12 cellular contexts compared by ENCODE assay signal in the genomic region with DNA sequence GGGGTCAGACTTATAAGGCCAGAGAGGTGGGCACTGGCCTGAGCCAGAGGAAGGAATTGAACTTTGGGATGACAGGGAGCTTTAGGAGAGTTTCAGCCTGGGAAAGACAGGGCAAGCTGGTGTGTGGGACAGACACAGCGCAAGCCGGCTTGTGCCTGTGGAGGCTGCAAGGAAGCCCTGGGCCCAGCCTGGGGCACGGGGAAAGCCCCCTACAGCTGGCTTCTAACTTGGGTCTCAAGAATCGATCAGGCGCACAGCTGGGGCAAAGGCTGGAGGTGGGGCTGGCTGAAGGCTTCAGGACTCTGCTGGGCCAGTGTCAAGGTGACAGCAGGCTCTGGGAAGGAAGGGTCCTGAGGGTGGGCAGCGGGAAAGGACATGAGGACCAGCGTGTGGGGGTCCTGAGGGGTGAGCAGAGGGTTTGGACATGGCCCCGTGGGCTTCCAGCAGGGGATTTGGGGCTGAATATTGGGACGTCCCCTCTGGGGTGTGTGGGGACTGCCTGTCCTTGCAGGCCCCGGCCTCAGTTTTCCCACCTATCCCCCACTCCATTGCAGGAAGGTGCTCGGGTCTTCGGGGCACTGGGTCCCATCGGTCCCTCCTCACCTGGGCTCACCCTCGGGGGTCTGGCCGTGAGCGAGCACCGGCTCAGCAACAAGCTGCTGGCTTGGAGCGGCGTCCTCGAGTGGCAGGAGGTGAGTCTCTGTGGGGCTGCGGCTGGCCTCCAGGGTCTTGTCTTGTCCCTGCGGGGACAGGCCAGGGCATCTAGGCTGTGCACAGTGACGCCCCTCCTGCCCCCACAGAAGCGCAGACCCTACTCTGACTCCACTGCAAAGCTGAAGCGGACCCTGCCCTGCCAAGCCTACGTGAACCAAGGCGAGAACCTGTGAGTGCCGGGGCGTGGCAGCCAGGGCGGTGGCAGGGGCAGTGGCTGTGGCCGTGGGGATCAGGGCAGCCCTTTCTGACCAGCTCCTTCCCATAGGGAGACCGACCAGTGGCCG. TPM values are rescaled to one million over a fixed set of nuclear protein-coding genes. Genes with fewer than 3 reads are reported as not detected.
A peak's percentile ranks its signal among the peaks of the same experiment; 100 is the strongest.
DNase-seq lines count a peak whose midpoint lies in the region; ATAC-seq and TF ChIP-seq lines count a peak whose summit lies in the region.
"Had no signal": no experiment of that assay in that cellular context is flagged by ENCODE, and none has a peak within 500 bp of the region (broad histone marks: within the 10 kb centered on the region; RNA-seq: fewer than 3 reads in every experiment).

No MANE protein-coding gene starts in this region.

- peaks cover 17 to 20% of the 10 kb centered on the region in 2 donors for H3K4me1 Mint-ChIP-seq in natural killer cell treated with Interleukin-12 subunit alpha and Interleukin-12 subunit beta and Interleukin-15 and Interleukin-18, amount 100 ng/mL, for 72 hours (ENCODE audit: low read depth in 2 of 2)
- peaks cover 17 to 23% of the 10 kb centered on the region in 2 donors for H3K4me1 Mint-ChIP-seq in natural killer cell

- H3K27me3 Mint-ChIP-seq in natural killer cell treated with Interleukin-12 subunit alpha and Interleukin-12 subunit beta and Interleukin-15 and Interleukin-18, amount 100 ng/mL, for 72 hours: no peaks in the 10 kb centered on the region
- H3K27me3 Mint-ChIP-seq in natural killer cell (ENCODE audit: low read depth in 2 of 2): no peaks in the 10 kb centered on the region

- H3K4me1 ChIP-seq in mucosa of descending colon (ENCODE audit: low read depth): peaks cover 14% of the 10 kb centered on the region

- H3K9me3 ChIP-seq in mucosa of descending colon: no peaks in the 10 kb centered on the region
- H3K9me3 ChIP-seq: Peyer's patch had no signal

- no peak overlapping the region for H3K4me3 ChIP-seq in mucosa of descending colon
- H3K4me3 ChIP-seq: coronary artery, Peyer's patch had no signal

- DNase-seq in natural killer cell treated with Interleukin-12 subunit alpha and Interleukin-12 subunit beta and Interleukin-15 and Interleukin-18, amount 100 ng/mL, for 72 hours (ENCODE audit: low spot score): no peak
- DNase-seq in natural killer cell (no peak), mucosa of descending colon (peak in 2 of 3 donors; percentile 39 to 52), GM19238 (ENCODE audit: insufficient read length, low spot score) (no peak), NCI-H2171 treated with DMSO at 0.1 percent for 48 hours (lab: John Stamatoyannopoulos, UW) (no peak), GM20000 (ENCODE audit: low spot score) (no peak)
- DNase-seq in activated CD8-positive, alpha-beta memory T cell treated with anti-CD3 and anti-CD28 coated beads, Interleukin-2, amount 50 U/mL, for 48 hours: peak; percentile 54
- DNase-seq: activated gamma-delta T cell, foreskin melanocyte had no signal

- no peaks in the 10 kb centered on the region for H3K36me3 ChIP-seq in mucosa of descending colon (ENCODE audit: low read depth)

- peaks cover 2% of the 10 kb centered on the region for H3K36me3 Mint-ChIP-seq in natural killer cell treated with Interleukin-12 subunit alpha and Interleukin-12 subunit beta and Interleukin-15 and Interleukin-18, amount 100 ng/mL, for 72 hours
- H3K36me3 Mint-ChIP-seq in natural killer cell: no peaks in the 10 kb centered on the region

- H3K9me3 Mint-ChIP-seq in natural killer cell treated with Interleukin-12 subunit alpha and Interleukin-12 subunit beta and Interleukin-15 and Interleukin-18, amount 100 ng/mL, for 72 hours: peaks cover under 1% of the 10 kb centered on the region
- no peaks in the 10 kb centered on the region for H3K9me3 Mint-ChIP-seq in natural killer cell

- TF ChIP-seq CTCF in natural killer cell (IDR thresholded peaks at IDR 0.05) (no peak), mucosa of descending colon (IDR thresholded peaks at IDR 0.05) (no peak), GM20000 (IDR thresholded peaks at IDR 0.05; ENCODE audit: extremely low read depth, missing control alignments) (no peak)

- intact Hi-C loops in natural killer cell (cut with micrococcal nuclease) (loop anchor here (2.0 kb wide), 1 partner anchor 13 kb away; the partner anchor contains the start of gene PNKP), mucosa of descending colon (cut with DNase I, micrococcal nuclease) (no loop called here)

- H3K4me3 Mint-ChIP-seq in natural killer cell treated with Interleukin-12 subunit alpha and Interleukin-12 subunit beta and Interleukin-15 and Interleukin-18, amount 100 ng/mL, for 72 hours: peak overlapping the region; percentile 21
- H3K4me3 Mint-ChIP-seq in natural killer cell: no peak overlapping the region

- ATAC-seq in natural killer cell treated with Interleukin-12 subunit alpha and Interleukin-12 subunit beta and Interleukin-15 and Interleukin-18, amount 100 ng/mL, for 72 hours: no peak
- ATAC-seq in natural killer cell (no peak), mucosa of descending colon (no peak), HG03432 (IDR thresholded peaks at IDR 0.05; ENCODE audit: unreplicated experiment) (no peak)

- H3K27ac Mint-ChIP-seq in natural killer cell treated with Interleukin-12 subunit alpha and Interleukin-12 subunit beta and Interleukin-15 and Interleukin-18, amount 100 ng/mL, for 72 hours: peak overlapping the region in 1 of 2 donors; percentile 53
- peak overlapping the region in 1 of 2 donors; percentile 38 for H3K27ac Mint-ChIP-seq in natural killer cell

RNA-seq across cellular contexts. Expression of gene PTOV1, which starts 3.2 kb away (rescaled TPM):
- total RNA-seq in natural killer cell treated with Interleukin-12 subunit alpha and Interleukin-12 subunit beta and Interleukin-15 and Interleukin-18, amount 100 ng/mL, for 72 hours: 10 to 100 TPM; 64.6 to 78.0 TPM
- total RNA-seq in natural killer cell: 100 to 1,000 TPM; 116 to 132 (median 128) TPM
- 100 to 1,000 TPM in 2 of 3 donors, 10 to 100 TPM in 1; 92.8 to 171 (median 107) TPM for total RNA-seq in mucosa of descending colon

RNA-seq across cellular contexts. Expression of gene PNKP, which starts 13.2 kb away (rescaled TPM):
- total RNA-seq in natural killer cell treated with Interleukin-12 subunit alpha and Interleukin-12 subunit beta and Interleukin-15 and Interleukin-18, amount 100 ng/mL, for 72 hours: 100 to 1,000 TPM; 146 to 205 TPM
- 100 to 1,000 TPM; 228 to 253 (median 243) TPM for total RNA-seq in natural killer cell
- total RNA-seq in mucosa of descending colon: 100 to 1,000 TPM in 2 of 3 donors, 10 to 100 TPM in 1; 84.3 to 114 (median 111) TPM

RNA-seq across cellular contexts. Expression of gene AKT1S1, which starts 23.0 kb away (rescaled TPM):
- 10 to 100 TPM; 16.8 to 32.1 TPM for total RNA-seq in natural killer cell treated with Interleukin-12 subunit alpha and Interleukin-12 subunit beta and Interleukin-15 and Interleukin-18, amount 100 ng/mL, for 72 hours
- 10 to 100 TPM; 12.8 to 17.8 (median 16.1) TPM for total RNA-seq in natural killer cell
- total RNA-seq in mucosa of descending colon: 10 to 100 TPM; 38.8 to 44.0 (median 42.3) TPM

RNA-seq across cellular contexts. Expression of gene TBC1D17, which starts 23.4 kb away (rescaled TPM):
- 10 to 100 TPM; 26.0 to 34.0 TPM for total RNA-seq in natural killer cell treated with Interleukin-12 subunit alpha and Interleukin-12 subunit beta and Interleukin-15 and Interleukin-18, amount 100 ng/mL, for 72 hours
- 10 to 100 TPM; 45.8 to 59.7 (median 54.4) TPM for total RNA-seq in natural killer cell
- total RNA-seq in mucosa of descending colon: 10 to 100 TPM; 33.7 to 55.7 (median 45.1) TPM

RNA-seq across cellular contexts. Expression of gene MED25, which starts 36.1 kb away (rescaled TPM):
- 10 to 100 TPM; 48.0 to 64.6 TPM for total RNA-seq in natural killer cell treated with Interleukin-12 subunit alpha and Interleukin-12 subunit beta and Interleukin-15 and Interleukin-18, amount 100 ng/mL, for 72 hours
- total RNA-seq in natural killer cell (100 to 1,000 TPM in 1 of 3 donors, 10 to 100 TPM in 2; 64.2 to 132 (median 69.5) TPM), mucosa of descending colon (10 to 100 TPM; 54.7 to 57.4 (median 55.2) TPM)

Comparison
In these comparisons a context has a peak if more than half of its experiments do, and no peak if none do; other contexts are left out.
1. DNase-seq: peak in activated CD8-positive, alpha-beta memory T cell treated with anti-CD3 and anti-CD28 coated beads, Interleukin-2, amount 50 U/mL, for 48 hours (single experiment) and mucosa of descending colon (2 of 3); none in natural killer cell treated with Interleukin-12 subunit alpha and Interleukin-12 subunit beta and Interleukin-15 and Interleukin-18, amount 100 ng/mL, for 72 hours (single experiment), natural killer cell (single experiment), GM19238 (single experiment), NCI-H2171 treated with DMSO at 0.1 percent for 48 hours (single experiment) and GM20000 (single experiment).